In the genomic region with DNA sequence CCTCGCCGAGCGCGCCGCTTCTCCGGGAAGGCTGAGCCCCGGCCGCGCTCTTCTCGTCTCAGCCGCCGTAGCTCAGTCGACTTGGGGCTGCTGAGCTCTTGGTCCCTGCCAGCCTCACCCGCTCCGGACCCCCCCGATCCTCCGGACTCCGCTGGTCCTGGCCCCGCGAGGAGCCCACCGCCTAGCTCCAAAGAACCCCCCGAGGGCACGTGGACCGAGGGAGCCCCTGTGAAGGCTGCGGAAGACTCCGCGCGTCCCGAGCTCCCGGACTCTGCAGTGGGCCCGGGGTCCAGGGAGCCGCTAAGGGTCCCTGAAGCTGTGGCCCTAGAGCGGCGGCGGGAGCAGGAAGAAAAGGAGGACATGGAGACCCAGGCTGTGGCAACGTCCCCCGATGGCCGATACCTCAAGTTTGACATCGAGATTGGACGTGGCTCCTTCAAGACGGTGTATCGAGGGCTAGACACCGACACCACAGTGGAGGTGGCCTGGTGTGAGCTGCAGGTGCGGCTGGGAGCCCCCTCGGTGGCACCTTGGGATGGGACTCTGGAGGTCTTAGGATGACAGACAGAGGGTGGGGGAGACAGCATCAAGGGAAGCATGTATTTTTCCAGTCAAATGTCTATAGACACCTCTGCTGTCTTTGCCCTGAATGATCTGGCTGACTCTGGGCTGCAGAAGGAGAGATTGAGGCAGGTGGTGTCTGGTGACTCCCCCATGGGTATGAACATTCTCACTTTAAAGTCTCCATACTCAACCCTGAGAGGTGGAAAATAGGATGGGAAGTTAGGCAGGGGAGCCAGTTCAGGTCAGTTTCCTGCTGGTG, we compare ENCODE assay signal across 10 cellular contexts. TPM values are rescaled to one million over a fixed set of nuclear protein-coding genes. Genes with fewer than 3 reads are reported as not detected.
DNase-seq lines count a peak whose midpoint lies in the region; ATAC-seq and TF ChIP-seq lines count a peak whose summit lies in the region.
"Had no signal": no experiment of that assay in that cellular context is flagged by ENCODE, and none has a peak within 500 bp of the region (broad histone marks: within the 10 kb centered on the region; RNA-seq: fewer than 3 reads in every experiment).

No MANE protein-coding gene starts in this region.

- no peaks in the 10 kb centered on the region for H3K9me3 ChIP-seq in A673 (ENCODE audit: low read depth, low read length, poor library complexity, severe bottlenecking)
- no peaks in the 10 kb centered on the region for H3K9me3 ChIP-seq in mucosa of descending colon

- H3K36me3 ChIP-seq in A673 (ENCODE audit: insufficient read depth, low read length, poor library complexity, severe bottlenecking): no peaks in the 10 kb centered on the region
- H3K36me3 ChIP-seq in mucosa of descending colon (ENCODE audit: low read depth): peaks cover 3% of the 10 kb centered on the region

- H3K27me3 Mint-ChIP-seq in endothelial cell (ENCODE audit: unreplicated experiment): peaks cover 13% of the 10 kb centered on the region

- ATAC-seq in mucosa of descending colon (peak; percentile 15), HG03571 (IDR thresholded peaks at IDR 0.05; ENCODE audit: unreplicated experiment) (no peak), GM21390 (IDR thresholded peaks at IDR 0.05; ENCODE audit: unreplicated experiment) (no peak), GM21619 (IDR thresholded peaks at IDR 0.05; ENCODE audit: unreplicated experiment) (no peak)

- no peaks in the 10 kb centered on the region for H3K4me1 ChIP-seq in A673 (ENCODE audit: insufficient read depth, low read length, poor library complexity, severe bottlenecking)
- peaks cover 11% of the 10 kb centered on the region for H3K4me1 ChIP-seq in mucosa of descending colon (ENCODE audit: low read depth)

- POLR2A ChIA-PET in A673 (lab: Charles Lee; ENCODE audit: low non-redundant PET): no interaction called here

- H3K4me1 Mint-ChIP-seq in endothelial cell (ENCODE audit: unreplicated experiment): peaks cover 30% of the 10 kb centered on the region

- CTCF ChIA-PET in A673 (lab: Charles Lee): no interaction called here

- H3K36me3 Mint-ChIP-seq in endothelial cell (ENCODE audit: low read depth, unreplicated experiment): peaks cover 8% of the 10 kb centered on the region

- no peak for TF ChIP-seq CTCF in A673 (conservative IDR thresholded peaks at IDR 0.05; ENCODE audit: low read depth, low read length)
- no peak for TF ChIP-seq CTCF in HFF-Myc (IDR thresholded peaks at IDR 0.05; ENCODE audit: low read depth, low read length, missing control alignments)
- no peak for TF ChIP-seq CTCF in endothelial cell (IDR thresholded peaks at IDR 0.05; ENCODE audit: unreplicated experiment)
- no peak for TF ChIP-seq CTCF in mucosa of descending colon (IDR thresholded peaks at IDR 0.05)

- no peak overlapping the region for H3K27ac ChIP-seq in A673 (ENCODE audit: low read depth, low read length, poor library complexity, severe bottlenecking)

- peak overlapping the region; percentile 30 for H3K27ac Mint-ChIP-seq in endothelial cell (ENCODE audit: unreplicated experiment)

- H3K4me3 ChIP-seq in A673 (ENCODE audit: low read depth, low read length, poor library complexity, severe bottlenecking): peak overlapping the region; percentile 43
- peak overlapping the region; percentile 50 for H3K4me3 ChIP-seq in HFF-Myc (replicated peaks; ENCODE audit: low read depth, low read length)
- H3K4me3 ChIP-seq in mucosa of descending colon: peak overlapping the region; percentile 48

- peak overlapping the region; percentile 83 for H3K4me3 Mint-ChIP-seq in endothelial cell (ENCODE audit: unreplicated experiment)

- no peaks in the 10 kb centered on the region for H3K9me3 Mint-ChIP-seq in endothelial cell (ENCODE audit: unreplicated experiment)

- intact Hi-C loops in A673 (cut with micrococcal nuclease; ENCODE audit: unreplicated experiment) (no loop called here), mucosa of descending colon (cut with DNase I, micrococcal nuclease) (no loop called here)

- peaks cover 13% of the 10 kb centered on the region for H3K27me3 ChIP-seq in A673 (replicated peaks; ENCODE audit: insufficient read depth, low read depth, low read length, poor library complexity)

- BruUV-seq in A673 (replicated peaks; lab: Mats Ljungman, UMichigan): no TSS peak

- DNase-seq in A673 (ENCODE audit: low spot score) (no peak), HFF-Myc (ENCODE audit: extremely low read depth, low read depth) (no peak), endothelial cell (ENCODE audit: low spot score) (no peak), mucosa of descending colon (peak in 2 of 3 donors; percentile 24 to 52), SIG-M5 (lab: John Stamatoyannopoulos, UW) (no peak)

RNA-seq across cellular contexts. Expression of a gene that starts 0.6 kb away (rescaled TPM):
- total RNA-seq in A673 (2021) (0.11 and 0.37 TPM in 2 replicates), endothelial cell (ENCODE audit: unreplicated experiment) (8.9 TPM), mucosa of descending colon (10 to 100 TPM; 17.5 to 55.8 (median 32.4) TPM)
- total RNA-seq: LHCN-M2 had no signal

RNA-seq across cellular contexts. Expression of a gene that starts 7.8 kb away (rescaled TPM):
- total RNA-seq in A673 (2021) (34.3 and 35.6 TPM in 2 replicates), endothelial cell (ENCODE audit: unreplicated experiment) (39.4 TPM), mucosa of descending colon (10 to 100 TPM; 45.6 to 85.6 (median 83.3) TPM)

RNA-seq across cellular contexts. Expression of a gene that starts 17.5 kb away (rescaled TPM):
- 29.0 and 30.5 TPM in 2 replicates for total RNA-seq in A673 (2021)
- total RNA-seq in endothelial cell (ENCODE audit: unreplicated experiment): 60.3 TPM
- total RNA-seq in mucosa of descending colon: 100 to 1,000 TPM in 2 of 3 donors, 10 to 100 TPM in 1; 92.7 to 151 (median 148) TPM

RNA-seq across cellular contexts. Expression of a gene that starts 17.6 kb away (rescaled TPM):
- total RNA-seq in A673 (2021) (not detected in 2 replicates), endothelial cell (ENCODE audit: unreplicated experiment) (0.59 TPM), mucosa of descending colon (1 to 10 TPM in 2 of 3 donors, under 1 TPM in 1; 0.79 to 3.3 (median 1.2) TPM)
- total RNA-seq: LHCN-M2; T-helper 2 cell treated with Interferon-gamma antibody and Interleukin-4, amounts not matched to agents 100 ng/mL and 5 ng/mL, for 36 hours had no signal

RNA-seq across cellular contexts. Expression of a gene that starts 20.0 kb away (rescaled TPM):
- 3.8 and 5.0 TPM in 2 replicates for total RNA-seq in A673 (2021)
- total RNA-seq in endothelial cell (ENCODE audit: unreplicated experiment): 630 TPM
- 10 to 100 TPM in 2 of 3 donors, 1 to 10 TPM in 1; 5.7 to 17.2 (median 10.3) TPM for total RNA-seq in mucosa of descending colon
- total RNA-seq: T-helper 2 cell treated with Interferon-gamma antibody and Interleukin-4, amounts not matched to agents 100 ng/mL and 5 ng/mL, for 36 hours had no signal

Comparison
In these comparisons a context has a peak if more than half of its experiments do, and no peak if none do; other contexts are left out.
1. DNase-seq: peak in mucosa of descending colon (2 of 3); none in A673 (single experiment), HFF-Myc (single experiment), endothelial cell (single experiment) and SIG-M5 (single experiment).
2. Peak in every context shown above with its lines, with median percentiles within 50 percentile points of each other: H3K4me3 ChIP-seq.